ENCODE assay signal across 11 cellular contexts in the genomic region with DNA sequence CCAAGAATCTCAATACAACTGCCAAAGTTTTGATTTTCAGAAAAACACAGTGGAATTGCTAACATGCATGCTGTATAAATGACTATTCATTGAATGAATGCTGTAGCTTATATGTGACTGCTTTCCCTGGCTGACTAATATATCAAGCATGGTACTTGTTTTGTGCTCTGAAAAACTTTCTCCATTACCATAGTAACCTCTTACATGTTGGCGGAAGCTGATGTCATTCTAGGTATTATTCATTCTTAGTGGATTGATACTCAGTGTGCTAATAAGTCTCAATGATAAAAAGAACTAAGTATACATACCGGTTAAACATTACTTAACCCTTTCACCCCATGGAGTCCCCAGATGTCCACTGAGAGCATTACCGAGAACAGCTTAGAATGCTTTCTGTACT.
DNase-seq lines count a peak whose midpoint lies in the region; ATAC-seq, FAIRE-seq and TF ChIP-seq lines count a peak whose summit lies in the region.
"Had no signal": no experiment of that assay in that cellular context is flagged by ENCODE, and none has a peak within 500 bp of the region (broad histone marks: within the 10 kb centered on the region; RNA-seq: fewer than 3 reads in every experiment).

No MANE protein-coding gene starts in this region.

- FAIRE-seq in kidney (lab: Jason Lieb, UNC), result no peak

- H3K4me3 ChIP-seq in astrocyte of the cerebellum (ENCODE audit: low read depth, low read length), result no peak overlapping the region
- H3K4me3 ChIP-seq in left lung, result no peak overlapping the region
- no peak overlapping the region for H3K4me3 ChIP-seq in kidney (ENCODE audit: low read length in 2 of 2)

- no peaks in the 10 kb centered on the region for H3K9me3 ChIP-seq in left lung
- no peaks in the 10 kb centered on the region for H3K9me3 ChIP-seq in kidney (ENCODE audit: control insufficient read depth in 1 of 2, low read length in 2 of 2)

- no peak overlapping the region for H3K27ac ChIP-seq in left lung
- no peak overlapping the region for H3K27ac ChIP-seq in kidney (ENCODE audit: low read depth in 2 of 2, low read length in 2 of 2)

- intact Hi-C loops in left lung (cut with DNase I), result no loop called here
- intact Hi-C loops in kidney (cut with DNase I), result no loop called here

- H3K4me3 Mint-ChIP-seq in natural killer cell treated with Interleukin-12 subunit alpha and Interleukin-12 subunit beta and Interleukin-15 and Interleukin-18, amount 100 ng/mL, for 72 hours, result no peak overlapping the region

- peaks cover 12% of the 10 kb centered on the region for H3K9me3 Mint-ChIP-seq in natural killer cell treated with Interleukin-12 subunit alpha and Interleukin-12 subunit beta and Interleukin-15 and Interleukin-18, amount 100 ng/mL, for 72 hours

- no peak overlapping the region for H3K27ac Mint-ChIP-seq in natural killer cell treated with Interleukin-12 subunit alpha and Interleukin-12 subunit beta and Interleukin-15 and Interleukin-18, amount 100 ng/mL, for 72 hours

- H3K27me3 Mint-ChIP-seq in natural killer cell treated with Interleukin-12 subunit alpha and Interleukin-12 subunit beta and Interleukin-15 and Interleukin-18, amount 100 ng/mL, for 72 hours, result no peaks in the 10 kb centered on the region

- H3K36me3 ChIP-seq in left lung, result no peaks in the 10 kb centered on the region
- H3K36me3 ChIP-seq in kidney (ENCODE audit: control insufficient read depth in 1 of 2, insufficient read depth in 2 of 2, low read length in 2 of 2), result no peaks in the 10 kb centered on the region

- no peak for TF ChIP-seq CTCF in astrocyte of the cerebellum (IDR thresholded peaks at IDR 0.05; ENCODE audit: low read depth, low read length, missing control alignments)
- no peak for TF ChIP-seq CTCF in left lung (IDR thresholded peaks at IDR 0.05)
- TF ChIP-seq CTCF in kidney (IDR thresholded peaks at IDR 0.05; ENCODE audit: borderline replicate concordance, extremely low read depth, insufficient read depth), result no peak

- H3K4me1 Mint-ChIP-seq in natural killer cell treated with Interleukin-12 subunit alpha and Interleukin-12 subunit beta and Interleukin-15 and Interleukin-18, amount 100 ng/mL, for 72 hours (ENCODE audit: low read depth in 2 of 2), result no peaks in the 10 kb centered on the region

- peak; percentile 52 for DNase-seq in Caki2 (ENCODE audit: low read depth)
- DNase-seq in astrocyte of the cerebellum (ENCODE audit: low read depth), result peak; percentile 85
- DNase-seq in left lung, result no peak
- DNase-seq in natural killer cell treated with Interleukin-12 subunit alpha and Interleukin-12 subunit beta and Interleukin-15 and Interleukin-18, amount 100 ng/mL, for 72 hours (ENCODE audit: low spot score), result no peak
- DNase-seq in NCI-H82 (lab: John Stamatoyannopoulos, UW), result no peak
- DNase-seq in kidney, result no peak
- DNase-seq: cerebellar nuclear complex; NCI-H526 treated with DMSO at 0.1 percent for 48 hours; stimulated activated CD4-positive, alpha-beta T cell treated with anti-CD3 and anti-CD28 coated beads, Interleukin-2, amount 100 ng/mL, for 24 hours had no signal

- H3K36me3 Mint-ChIP-seq in natural killer cell treated with Interleukin-12 subunit alpha and Interleukin-12 subunit beta and Interleukin-15 and Interleukin-18, amount 100 ng/mL, for 72 hours, result no peaks in the 10 kb centered on the region

- H3K4me1 ChIP-seq in left lung (no peaks in the 10 kb centered on the region), kidney (ENCODE audit: control insufficient read depth in 1 of 2, insufficient read depth in 1 of 2, low read depth in 1 of 2, low read length in 2 of 2) (no peaks in the 10 kb centered on the region)

- H3K27me3 ChIP-seq in left lung, result no peaks in the 10 kb centered on the region

- H3K9ac ChIP-seq in kidney (ENCODE audit: low read length in 2 of 2), result no peak overlapping the region

- ATAC-seq in HG02678 (IDR thresholded peaks at IDR 0.05; ENCODE audit: unreplicated experiment), result peak; percentile 39
- peak; percentile 96 for ATAC-seq in left lung
- no peak for ATAC-seq in natural killer cell treated with Interleukin-12 subunit alpha and Interleukin-12 subunit beta and Interleukin-15 and Interleukin-18, amount 100 ng/mL, for 72 hours
- no peak for ATAC-seq in GM21360 (IDR thresholded peaks at IDR 0.05; ENCODE audit: unreplicated experiment)

- in situ Hi-C loops in Caki2 (cut with HindIII; ENCODE audit: low pct_unique_long_range_greater_than_20kb, low sequenced_read_pairs) (no loop called here), astrocyte of the cerebellum (cut with HindIII; ENCODE audit: low sequenced_read_pairs) (no loop called here)

Comparison
In these comparisons a context has a peak if more than half of its experiments do, and no peak if none do; other contexts are left out.
1. DNase-seq: peak in Caki2 (single experiment) and astrocyte of the cerebellum (single experiment); none in left lung (0 of 2), natural killer cell treated with Interleukin-12 subunit alpha and Interleukin-12 subunit beta and Interleukin-15 and Interleukin-18, amount 100 ng/mL, for 72 hours (single experiment), NCI-H82 (single experiment) and kidney (single experiment).
2. ATAC-seq: peak in HG02678 (single experiment) and left lung (single experiment); none in natural killer cell treated with Interleukin-12 subunit alpha and Interleukin-12 subunit beta and Interleukin-15 and Interleukin-18, amount 100 ng/mL, for 72 hours (0 of 2) and GM21360 (single experiment).